Comparison of ENCODE assay signal across 24 cellular contexts in the genomic region with DNA sequence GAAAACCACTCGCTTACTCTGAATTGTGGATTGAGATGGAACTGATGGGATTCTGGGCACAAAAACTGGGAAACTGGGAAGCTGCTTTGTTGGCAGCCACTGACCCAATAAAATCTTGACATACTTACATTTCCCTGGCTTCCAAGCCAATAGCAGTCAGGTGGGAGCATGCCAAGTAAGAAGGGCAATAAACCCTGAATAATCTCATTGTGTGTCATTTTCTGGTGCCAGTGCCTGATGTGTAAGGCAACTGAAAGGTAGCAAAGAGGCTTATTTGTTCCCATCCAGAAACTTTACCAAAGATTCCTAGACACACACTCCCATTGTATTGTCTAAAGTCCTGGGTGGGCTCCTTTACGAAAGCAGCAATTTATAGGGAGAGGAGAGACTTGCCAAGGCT.
A peak's percentile ranks its signal among the peaks of the same experiment; 100 is the strongest.
DNase-seq lines count a peak whose midpoint lies in the region; TF ChIP-seq lines count a peak whose summit lies in the region.
"Had no signal": no experiment of that assay in that cellular context is flagged by ENCODE, and none has a peak within 500 bp of the region (broad histone marks: within the 10 kb centered on the region; RNA-seq: fewer than 3 reads in every experiment).

No MANE protein-coding gene starts in this region.

- no peak overlapping the region for H3K27ac ChIP-seq in ovary
- H3K27ac ChIP-seq in suprapubic skin = no peak overlapping the region
- H3K27ac ChIP-seq: 22Rv1; BLaER1 treated with 17β-estradiol and CSF1 and Interleukin-3, amounts not matched to agents 10 nM and 100 nM; HL-60 had no signal

- H3K27me3 ChIP-seq in ovary (no peaks in the 10 kb centered on the region), suprapubic skin (no peaks in the 10 kb centered on the region)
- H3K27me3 ChIP-seq: BLaER1 treated with 17β-estradiol and CSF1 and Interleukin-3, amounts not matched to agents 10 nM and 100 nM had no signal

- no peak for TF ChIP-seq CTCF in ovary (IDR thresholded peaks at IDR 0.05)
- TF ChIP-seq CTCF in suprapubic skin (IDR thresholded peaks at IDR 0.05) = no peak

- H3K4me1 ChIP-seq in ovary (ENCODE audit: insufficient read depth) (no peaks in the 10 kb centered on the region), suprapubic skin (no peaks in the 10 kb centered on the region)
- H3K4me1 ChIP-seq: BLaER1 treated with 17β-estradiol and CSF1 and Interleukin-3, amounts not matched to agents 10 nM and 100 nM; HAP-1 had no signal

- intact Hi-C loops in ovary (cut with DNase I) = no loop called here

- DNase-seq in NCI-H1092 treated with DMSO at 0.1 percent for 48 hours (lab: John Stamatoyannopoulos, UW) = peak; percentile 11
- no peak for DNase-seq in NCI-H1092 (lab: John Stamatoyannopoulos, UW)
- peak; percentile 89 for DNase-seq in NCI-H446 treated with DMSO at 0.1 percent for 48 hours (lab: John Stamatoyannopoulos, UW)
- peak; percentile 21 for DNase-seq in globus pallidus (ENCODE audit: low spot score)
- peak; percentile 20 for DNase-seq in pons (ENCODE audit: low spot score)
- no peak for DNase-seq in ovary
- DNase-seq in SK-N-DZ (ENCODE audit: low spot score) = no peak
- no peak for DNase-seq in suprapubic skin (ENCODE audit: low spot score in 2 of 2)
- DNase-seq: ACHN; CD4-positive, alpha-beta memory T cell; DND-41; KG1; MV-4-11; NCI-H1417; NCI-H187; NCI-H510A; NCI-H748 treated with DMSO at 0.1 percent for 48 hours; RPMI8226; SHP77 had no signal

- TF ChIP-seq POLR2A in ovary (IDR thresholded peaks at IDR 0.05) (no peak), suprapubic skin (IDR thresholded peaks at IDR 0.05) (no peak)

- H3K36me3 ChIP-seq in ovary (no peaks in the 10 kb centered on the region), suprapubic skin (no peaks in the 10 kb centered on the region)
- H3K36me3 ChIP-seq: BLaER1 treated with 17β-estradiol and CSF1 and Interleukin-3, amounts not matched to agents 10 nM and 100 nM; HAP-1 had no signal

- 61 to 89% (median 86%) methylated on average over 2 of the region's 2 CpGs for WGBS in ovary, 3 donors
- 78% methylated on average over 2 of the region's 2 CpGs for WGBS in suprapubic skin

- no peak overlapping the region for H3K4me3 ChIP-seq in ovary
- no peak overlapping the region for H3K4me3 ChIP-seq in suprapubic skin
- H3K4me3 ChIP-seq: BLaER1 treated with 17β-estradiol and CSF1 and Interleukin-3, amounts not matched to agents 10 nM and 100 nM; GM23338; HAP-1 had no signal

- H3K9me3 ChIP-seq in ovary = no peaks in the 10 kb centered on the region
- no peaks in the 10 kb centered on the region for H3K9me3 ChIP-seq in suprapubic skin
- H3K9me3 ChIP-seq: BLaER1 treated with 17β-estradiol and CSF1 and Interleukin-3, amounts not matched to agents 10 nM and 100 nM; HAP-1 had no signal

- TF ChIP-seq EP300 in ovary (IDR thresholded peaks at IDR 0.05) = no peak
- no peak for TF ChIP-seq EP300 in suprapubic skin (IDR thresholded peaks at IDR 0.05)

Comparison
In these comparisons a context has a peak if more than half of its experiments do, and no peak if none do; other contexts are left out.
1. DNase-seq: peak in NCI-H1092 treated with DMSO at 0.1 percent for 48 hours (single experiment), NCI-H446 treated with DMSO at 0.1 percent for 48 hours (single experiment), globus pallidus (single experiment) and pons (single experiment); none in NCI-H1092 (single experiment), ovary (0 of 5), SK-N-DZ (single experiment) and suprapubic skin (0 of 2).